8 cellular contexts compared by ENCODE assay signal in the genomic region with DNA sequence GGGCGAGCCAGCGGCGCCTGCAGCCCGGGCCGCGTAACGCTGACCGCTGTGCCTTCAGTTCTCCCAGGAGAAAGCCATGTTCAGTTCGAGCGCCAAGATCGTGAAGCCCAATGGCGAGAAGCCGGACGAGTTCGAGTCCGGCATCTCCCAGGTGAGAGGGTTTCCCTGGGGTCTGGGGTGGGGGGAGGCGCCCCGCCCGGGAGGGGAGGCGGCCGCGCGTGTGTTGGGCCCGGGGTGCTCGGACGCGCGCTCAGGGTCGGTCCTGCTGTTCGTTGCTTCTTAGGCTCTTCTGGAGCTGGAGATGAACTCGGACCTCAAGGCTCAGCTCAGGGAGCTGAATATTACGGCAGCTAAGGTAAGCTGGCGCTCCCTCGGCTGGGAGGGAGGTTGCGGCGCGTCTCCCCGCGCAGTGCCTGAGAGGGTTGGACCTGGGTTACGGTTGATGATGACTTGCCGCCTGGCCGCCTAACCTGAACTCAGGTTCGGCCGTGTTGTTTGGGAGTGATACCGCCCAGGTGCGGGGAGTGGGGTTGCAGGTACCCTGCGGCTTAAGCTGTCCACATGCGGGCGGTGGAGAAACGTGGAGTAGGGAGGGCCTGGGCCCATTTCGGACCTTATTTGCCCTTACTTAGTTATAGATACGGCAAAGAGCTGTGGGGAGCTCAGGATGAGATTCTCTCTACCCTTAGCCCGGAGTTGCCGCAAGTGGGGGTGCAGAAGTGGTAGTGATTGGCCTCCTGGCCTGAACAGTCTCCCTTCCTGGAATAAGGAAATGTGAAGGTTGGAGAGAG. TPM values are rescaled to one million over a fixed set of nuclear protein-coding genes. Genes with fewer than 3 reads are reported as not detected.
DNase-seq lines count a peak whose midpoint lies in the region; ATAC-seq, FAIRE-seq and TF ChIP-seq lines count a peak whose summit lies in the region.

No MANE protein-coding gene starts in this region.

- peak overlapping the region; percentile 92 for H3K9ac ChIP-seq in OCI-LY3 (ENCODE audit: low read length)

- H3K27ac ChIP-seq in OCI-LY3 (ENCODE audit: low read length) = peak overlapping the region; percentile 53
- no peak overlapping the region for H3K27ac ChIP-seq in iPS DF 6.9 (ENCODE audit: low read length)
- peak overlapping the region; percentile 76 to 95 (median 90) for H3K27ac ChIP-seq in spleen

- H3K36me3 ChIP-seq in OCI-LY3 (replicated peaks; ENCODE audit: low read depth, low read length) (peaks cover 50% of the 10 kb centered on the region), iPS DF 6.9 (ENCODE audit: control insufficient read depth, insufficient read depth, low read length) (peaks cover 31% of the 10 kb centered on the region), spleen (peaks cover 0 to 47% (median 41%) of the 10 kb centered on the region in 6 donors)

- TF ChIP-seq CTCF in HFFc6 (IDR thresholded peaks at IDR 0.05) (no peak), OCI-LY3 (IDR thresholded peaks at IDR 0.05; ENCODE audit: low read depth, low read length) (no peak), spleen (IDR thresholded peaks at IDR 0.05 in 8 of 11, conservative IDR thresholded peaks at IDR 0.05 in 3 of 11) (peak in 1 of 11 experiments; percentile 13)

- H3K4me1 Mint-ChIP-seq in HFFc6 (ENCODE audit: low read depth) = peaks cover 40% of the 10 kb centered on the region
- peaks cover 44% of the 10 kb centered on the region for H3K4me1 Mint-ChIP-seq in activated naive CD8-positive, alpha-beta T cell treated with anti-CD3 and anti-CD28 coated beads, Interleukin-2, amount 10 ng/mL, durations not matched to agents 7 days and 5 days

- H3K4me1 ChIP-seq in OCI-LY3 (ENCODE audit: low read length) (peaks cover 36% of the 10 kb centered on the region), iPS DF 6.9 (ENCODE audit: control insufficient read depth, insufficient read depth, low read length) (no peaks in the 10 kb centered on the region), spleen (peaks cover 31 to 66% (median 50%) of the 10 kb centered on the region in 6 donors)

- no peak overlapping the region for H2AFZ ChIP-seq in OCI-LY3 (ENCODE audit: low read depth, low read length)

- H3K4me2 ChIP-seq in OCI-LY3 (ENCODE audit: low read length) = peak overlapping the region; percentile 88

- H3K27me3 Mint-ChIP-seq in HFFc6 (ENCODE audit: insufficient read depth) = peaks cover 1% of the 10 kb centered on the region; the same call in 1 of the 2 replicates
- no peaks in the 10 kb centered on the region for H3K27me3 Mint-ChIP-seq in activated naive CD8-positive, alpha-beta T cell treated with anti-CD3 and anti-CD28 coated beads, Interleukin-2, amount 10 ng/mL, durations not matched to agents 7 days and 5 days

- H4K20me1 ChIP-seq in OCI-LY3 (ENCODE audit: insufficient read depth, low read length) = peaks cover 50% of the 10 kb centered on the region

- peak overlapping the region; percentile 96 for H3K4me3 Mint-ChIP-seq in HFFc6
- peak overlapping the region; percentile 93 for H3K4me3 Mint-ChIP-seq in activated naive CD8-positive, alpha-beta T cell treated with anti-CD3 and anti-CD28 coated beads, Interleukin-2, amount 10 ng/mL, durations not matched to agents 7 days and 5 days

- no peak for FAIRE-seq in frontal cortex (lab: Jason Lieb, UNC)

- ATAC-seq in activated naive CD8-positive, alpha-beta T cell treated with anti-CD3 and anti-CD28 coated beads, Interleukin-2, amount 10 ng/mL, durations not matched to agents 7 days and 5 days (ENCODE audit: low read depth) = peak; percentile 32

- DNase-seq in HFFc6 (no peak), iPS DF 6.9 (ENCODE audit: low read depth, low spot score) (no peak), spleen (no peak), NCI-H2029 treated with DMSO at 0.1 percent for 48 hours (lab: John Stamatoyannopoulos, UW) (no peak), frontal cortex (ENCODE audit: low spot score in 2 of 2) (no peak)
- no peak for DNase-seq in activated naive CD8-positive, alpha-beta T cell treated with anti-CD3 and anti-CD28 coated beads, Interleukin-2, amount 10 ng/mL, durations not matched to agents 7 days and 5 days

- H3K27me3 ChIP-seq in OCI-LY3 (ENCODE audit: low read depth, low read length) (no peaks in the 10 kb centered on the region), iPS DF 6.9 (ENCODE audit: control insufficient read depth, insufficient read depth, low read length) (no peaks in the 10 kb centered on the region), spleen (replicated peaks in 1 of 7) (no peaks in the 10 kb centered on the region)

- peaks cover 47% of the 10 kb centered on the region for H3K36me3 Mint-ChIP-seq in HFFc6 (ENCODE audit: low read depth)
- H3K36me3 Mint-ChIP-seq in activated naive CD8-positive, alpha-beta T cell treated with anti-CD3 and anti-CD28 coated beads, Interleukin-2, amount 10 ng/mL, durations not matched to agents 7 days and 5 days = peaks cover 41% of the 10 kb centered on the region

- H3K4me3 ChIP-seq in GM08714 (ENCODE audit: low read length) = peak overlapping the region; percentile 95
- H3K4me3 ChIP-seq in OCI-LY3 (ENCODE audit: low read length) = peak overlapping the region; percentile 91
- H3K4me3 ChIP-seq in iPS DF 6.9 (ENCODE audit: low read length) = peak overlapping the region; percentile 78
- H3K4me3 ChIP-seq in spleen = peak overlapping the region; percentile 61 to 86 (median 71)

- TF ChIP-seq POLR2A in spleen (IDR thresholded peaks at IDR 0.05) = no peak

- peaks cover 7% of the 10 kb centered on the region; the same call in 1 of the 2 replicates for H3K9me3 Mint-ChIP-seq in HFFc6
- H3K9me3 Mint-ChIP-seq in activated naive CD8-positive, alpha-beta T cell treated with anti-CD3 and anti-CD28 coated beads, Interleukin-2, amount 10 ng/mL, durations not matched to agents 7 days and 5 days = no peaks in the 10 kb centered on the region

- peak overlapping the region; percentile 93 for H3K27ac Mint-ChIP-seq in HFFc6
- H3K27ac Mint-ChIP-seq in activated naive CD8-positive, alpha-beta T cell treated with anti-CD3 and anti-CD28 coated beads, Interleukin-2, amount 10 ng/mL, durations not matched to agents 7 days and 5 days = peak overlapping the region; percentile 91

- H3K9me3 ChIP-seq in OCI-LY3 (ENCODE audit: insufficient read depth, low read length) (no peaks in the 10 kb centered on the region), iPS DF 6.9 (ENCODE audit: control insufficient read depth, insufficient read depth, low read length) (no peaks in the 10 kb centered on the region), spleen (no peaks in the 10 kb centered on the region)

- intact Hi-C loops in spleen (cut with DNase I; ENCODE audit: low total_unique reads) = loop anchor here (5.0 kb wide), 1 partner anchor 77 kb away; no protein-coding TSS in a partner anchor

- POLR2A ChIA-PET in activated naive CD8-positive, alpha-beta T cell treated with anti-CD3 and anti-CD28 coated beads, Interleukin-2, amount 10 ng/mL, durations not matched to agents 7 days and 5 days (lab: Charles Lee) = interaction anchor here (0.7 to 3.1 kb wide), 8 partner anchors 18 to 196 kb away, joined by 3 to 27 read pairs (median 4); a partner anchor contains a TSS

- WGBS in iPS DF 6.9 (ENCODE audit: insufficient coverage, insufficient read length) = no CpG with 5 or more reads among the region's 54 CpGs
- 2 to 9% (median 2%) methylated on average over 5 to 54 of the region's 54 CpGs for WGBS in spleen, 5 donors

- H3K79me2 ChIP-seq in OCI-LY3 (ENCODE audit: low read length) = peaks cover 55% of the 10 kb centered on the region

RNA-seq across cellular contexts. Expression of a gene that starts 0.7 kb away (rescaled TPM):
- 1,000 to 10,000 TPM; 1,288 to 1,437 (median 1,316) TPM for total RNA-seq in HFFc6 (2021; fragmentation: NEBNext Ultra II Directional; extraction: Animal tissue kit (Norgen Biotek cat#: 25700))
- 1,000 to 10,000 TPM; 1,215 to 1,237 TPM for total RNA-seq in activated naive CD8-positive, alpha-beta T cell treated with anti-CD3 and anti-CD28 coated beads, Interleukin-2, amount 10 ng/mL, durations not matched to agents 7 days and 5 days
- total RNA-seq in spleen (1,000 to 10,000 TPM in 6 of 7 donors, 100 to 1,000 TPM in 1; 901 to 3,930 (median 1,217) TPM), frontal cortex (1,245 TPM)
- 1,000 to 10,000 TPM; 3,976 to 6,688 (median 5,664) TPM for polyA plus RNA-seq in spleen

RNA-seq across cellular contexts. Expression of a gene that starts 17.6 kb away (rescaled TPM):
- total RNA-seq in HFFc6 (2021; fragmentation: NEBNext Ultra II Directional; extraction: Animal tissue kit (Norgen Biotek cat#: 25700)) = 10 to 100 TPM; 36.9 to 43.6 (median 39.7) TPM
- total RNA-seq in activated naive CD8-positive, alpha-beta T cell treated with anti-CD3 and anti-CD28 coated beads, Interleukin-2, amount 10 ng/mL, durations not matched to agents 7 days and 5 days = 10 to 100 TPM; 24.7 to 24.9 TPM
- total RNA-seq in spleen = 10 to 100 TPM; 17.9 to 24.7 (median 20.3) TPM
- 10 to 100 TPM in 1 of 3 donors, 1 to 10 TPM in 2; 4.3 to 11.9 (median 6.3) TPM for polyA plus RNA-seq in spleen
- 20.8 TPM for total RNA-seq in frontal cortex

RNA-seq across cellular contexts. Expression of a gene that starts 19.2 kb away (rescaled TPM):
- not detected for total RNA-seq in HFFc6 (2021; fragmentation: NEBNext Ultra II Directional; extraction: Animal tissue kit (Norgen Biotek cat#: 25700))
- total RNA-seq in activated naive CD8-positive, alpha-beta T cell treated with anti-CD3 and anti-CD28 coated beads, Interleukin-2, amount 10 ng/mL, durations not matched to agents 7 days and 5 days = under 1 TPM; 0.39 to 0.77 TPM
- 1 to 10 TPM in 6 of 7 donors, under 1 TPM in 1; 0.64 to 8.0 (median 4.7) TPM for total RNA-seq in spleen
- 1 to 10 TPM; 1.9 to 3.2 (median 2.0) TPM for polyA plus RNA-seq in spleen
- total RNA-seq in frontal cortex = 0.41 TPM

RNA-seq across cellular contexts. Expression of a gene that starts 56.4 kb away (rescaled TPM):
- 10 to 100 TPM; 66.6 to 94.2 (median 75.5) TPM for total RNA-seq in HFFc6 (2021; fragmentation: NEBNext Ultra II Directional; extraction: Animal tissue kit (Norgen Biotek cat#: 25700))
- total RNA-seq in activated naive CD8-positive, alpha-beta T cell treated with anti-CD3 and anti-CD28 coated beads, Interleukin-2, amount 10 ng/mL, durations not matched to agents 7 days and 5 days = 10 to 100 TPM; 16.6 to 19.5 TPM
- total RNA-seq in spleen (100 to 1,000 TPM in 1 of 7 donors, 10 to 100 TPM in 6; 36.5 to 106 (median 55.8) TPM), frontal cortex (11.8 TPM)
- polyA plus RNA-seq in spleen = 10 to 100 TPM; 31.8 to 56.0 (median 48.4) TPM
